ENCODE assay signal across 20 cellular contexts in the genomic region with DNA sequence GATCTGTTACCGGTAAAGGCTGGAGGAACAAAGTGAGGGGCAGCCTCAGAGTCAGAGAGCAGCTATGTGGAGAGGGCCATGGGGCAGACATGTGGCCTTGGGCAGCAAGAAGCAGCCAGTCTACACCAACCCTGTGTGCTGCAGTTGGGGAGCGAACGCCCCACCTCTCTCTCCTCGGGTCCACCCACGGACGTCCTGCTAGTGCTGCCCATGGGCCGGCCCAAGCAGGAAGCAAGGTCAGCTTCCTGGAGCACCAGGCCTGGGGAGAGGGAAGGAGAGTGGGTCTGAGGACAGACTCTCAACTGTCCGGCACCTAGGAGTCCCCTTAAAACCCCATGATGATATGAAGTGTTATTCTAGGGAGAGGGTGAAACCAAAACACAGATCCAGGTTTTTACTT.
"Had no signal": no experiment of that assay in that cellular context is flagged by ENCODE, and none has a peak within 500 bp of the region (broad histone marks: within the 10 kb centered on the region; RNA-seq: fewer than 3 reads in every experiment).

No MANE protein-coding gene starts in this region.

- H3K27ac ChIP-seq: cardiac muscle cell, neutrophil, pancreas had no signal

- H3K9me3 ChIP-seq: body of pancreas, esophagus muscularis mucosa, neutrophil, pancreas had no signal

- FAIRE-seq: frontal cortex, pancreas had no signal

- H3K36me3 ChIP-seq: cardiac muscle cell, neutrophil, pancreas had no signal

- DNase-seq: activated CD4-positive, alpha-beta memory T cell treated with anti-CD3 and anti-CD28 coated beads, Interleukin-2, amount 10 ng/mL, durations not matched to agents 7 days and 5 days; activated CD4-positive, alpha-beta T cell treated with anti-CD3 and anti-CD28 coated beads for 48 hours; activated effector memory CD4-positive, alpha-beta T cell treated with anti-CD3 and anti-CD28 coated beads, Interleukin-2, amount 50 U/mL, for 16 hours; activated naive CD4-positive, alpha-beta T cell treated with anti-CD3 and anti-CD28 coated beads, Interleukin-2, amount 10 ng/mL, durations not matched to agents 7 days and 5 days; body of pancreas; effector memory CD4-positive, alpha-beta T cell; head of caudate nucleus; islet precursor cell; mammary epithelial cell; midbrain; natural killer cell; pancreas; stimulated activated CD4-positive, alpha-beta T cell treated with anti-CD3 and anti-CD28 coated beads, Interleukin-4, amount 100 ng/mL, for 1 hour; stimulated activated naive CD4-positive, alpha-beta T cell; SW 1271 had no signal

- H3K4me3 ChIP-seq: body of pancreas, cardiac muscle cell, esophagus muscularis mucosa, pancreas had no signal

- H3K4me1 ChIP-seq: body of pancreas, pancreas had no signal

- H3K27me3 ChIP-seq: body of pancreas, cardiac muscle cell, esophagus muscularis mucosa, neutrophil, pancreas had no signal

- ATAC-seq: body of pancreas, natural killer cell, pancreas, sciatic nerve had no signal
